In the genomic region with DNA sequence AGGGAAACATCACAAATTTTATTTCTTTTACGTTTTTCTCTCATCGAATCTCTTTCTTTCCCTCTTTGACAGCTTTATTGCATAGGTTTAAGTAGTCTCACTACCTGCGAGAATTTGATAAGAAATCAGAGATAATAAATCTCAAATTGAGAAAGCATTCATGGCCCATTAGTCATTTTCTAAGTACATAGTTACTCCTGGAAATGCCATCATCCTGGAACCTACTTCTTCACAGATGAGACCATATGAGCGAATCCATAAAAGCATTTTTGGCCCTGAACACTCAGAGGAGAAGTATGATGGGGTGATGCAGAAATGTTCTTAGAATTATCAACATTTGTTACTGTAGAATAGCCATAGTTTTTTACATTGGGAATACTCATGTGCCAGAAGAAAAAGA, we compare ENCODE assay signal across 1 cellular context.
TF ChIP-seq lines count a peak whose summit lies in the region.

No MANE protein-coding gene starts in this region.

TF ChIP-seq in SK-N-SH treated with all-trans-retinoic acid at 6 μM for 48 hours, 23 proteins besides CTCF, POLR2A, EP300 and RAD21 (continued from another document):
- TF ChIP-seq CSDC2 (CRISPR knock-in tag; IDR thresholded peaks at IDR 0.05) (no peak), ESRRG (CRISPR knock-in tag; IDR thresholded peaks at IDR 0.05) (no peak), SNAI2 (CRISPR knock-in tag; IDR thresholded peaks at IDR 0.05) (no peak), ZC3H10 (CRISPR knock-in tag; IDR thresholded peaks at IDR 0.05) (no peak), ZNF70 (CRISPR knock-in tag; IDR thresholded peaks at IDR 0.05) (no peak), ISL1 (CRISPR knock-in tag; IDR thresholded peaks at IDR 0.05) (peak; percentile 100), GLIS3 (CRISPR knock-in tag; IDR thresholded peaks at IDR 0.05) (peak; percentile 93; the same call in 1 of the 2 replicates), TCF4 (CRISPR knock-in tag; IDR thresholded peaks at IDR 0.05; ENCODE audit: borderline replicate concordance) (no peak), TOX (CRISPR knock-in tag; IDR thresholded peaks at IDR 0.05; ENCODE audit: borderline replicate concordance) (no peak; the same call in 1 of the 2 replicates), ZFP3 (CRISPR knock-in tag; IDR thresholded peaks at IDR 0.05) (no peak), BACH2 (CRISPR knock-in tag; IDR thresholded peaks at IDR 0.05; ENCODE audit: borderline replicate concordance) (no peak), ZFP30 (CRISPR knock-in tag; IDR thresholded peaks at IDR 0.05) (no peak), PPARA (CRISPR knock-in tag; IDR thresholded peaks at IDR 0.05; ENCODE audit: borderline replicate concordance) (no peak), ZNF565 (CRISPR knock-in tag; conservative IDR thresholded peaks at IDR 0.05; ENCODE audit: low read depth) (no peak)
- TF ChIP-seq, protein P1, sequence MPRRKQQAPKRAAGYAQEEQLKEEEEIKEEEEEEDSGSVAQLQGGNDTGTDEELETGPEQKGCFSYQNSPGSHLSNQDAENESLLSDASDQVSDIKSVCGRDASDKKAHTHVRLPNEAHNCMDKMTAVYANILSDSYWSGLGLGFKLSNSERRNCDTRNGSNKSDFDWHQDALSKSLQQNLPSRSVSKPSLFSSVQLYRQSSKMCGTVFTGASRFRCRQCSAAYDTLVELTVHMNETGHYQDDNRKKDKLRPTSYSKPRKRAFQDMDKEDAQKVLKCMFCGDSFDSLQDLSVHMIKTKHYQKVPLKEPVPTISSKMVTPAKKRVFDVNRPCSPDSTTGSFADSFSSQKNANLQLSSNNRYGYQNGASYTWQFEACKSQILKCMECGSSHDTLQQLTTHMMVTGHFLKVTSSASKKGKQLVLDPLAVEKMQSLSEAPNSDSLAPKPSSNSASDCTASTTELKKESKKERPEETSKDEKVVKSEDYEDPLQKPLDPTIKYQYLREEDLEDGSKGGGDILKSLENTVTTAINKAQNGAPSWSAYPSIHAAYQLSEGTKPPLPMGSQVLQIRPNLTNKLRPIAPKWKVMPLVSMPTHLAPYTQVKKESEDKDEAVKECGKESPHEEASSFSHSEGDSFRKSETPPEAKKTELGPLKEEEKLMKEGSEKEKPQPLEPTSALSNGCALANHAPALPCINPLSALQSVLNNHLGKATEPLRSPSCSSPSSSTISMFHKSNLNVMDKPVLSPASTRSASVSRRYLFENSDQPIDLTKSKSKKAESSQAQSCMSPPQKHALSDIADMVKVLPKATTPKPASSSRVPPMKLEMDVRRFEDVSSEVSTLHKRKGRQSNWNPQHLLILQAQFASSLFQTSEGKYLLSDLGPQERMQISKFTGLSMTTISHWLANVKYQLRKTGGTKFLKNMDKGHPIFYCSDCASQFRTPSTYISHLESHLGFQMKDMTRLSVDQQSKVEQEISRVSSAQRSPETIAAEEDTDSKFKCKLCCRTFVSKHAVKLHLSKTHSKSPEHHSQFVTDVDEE (CRISPR knock-in tag; IDR thresholded peaks at IDR 0.05) = no peak
- TF ChIP-seq, protein P2, sequence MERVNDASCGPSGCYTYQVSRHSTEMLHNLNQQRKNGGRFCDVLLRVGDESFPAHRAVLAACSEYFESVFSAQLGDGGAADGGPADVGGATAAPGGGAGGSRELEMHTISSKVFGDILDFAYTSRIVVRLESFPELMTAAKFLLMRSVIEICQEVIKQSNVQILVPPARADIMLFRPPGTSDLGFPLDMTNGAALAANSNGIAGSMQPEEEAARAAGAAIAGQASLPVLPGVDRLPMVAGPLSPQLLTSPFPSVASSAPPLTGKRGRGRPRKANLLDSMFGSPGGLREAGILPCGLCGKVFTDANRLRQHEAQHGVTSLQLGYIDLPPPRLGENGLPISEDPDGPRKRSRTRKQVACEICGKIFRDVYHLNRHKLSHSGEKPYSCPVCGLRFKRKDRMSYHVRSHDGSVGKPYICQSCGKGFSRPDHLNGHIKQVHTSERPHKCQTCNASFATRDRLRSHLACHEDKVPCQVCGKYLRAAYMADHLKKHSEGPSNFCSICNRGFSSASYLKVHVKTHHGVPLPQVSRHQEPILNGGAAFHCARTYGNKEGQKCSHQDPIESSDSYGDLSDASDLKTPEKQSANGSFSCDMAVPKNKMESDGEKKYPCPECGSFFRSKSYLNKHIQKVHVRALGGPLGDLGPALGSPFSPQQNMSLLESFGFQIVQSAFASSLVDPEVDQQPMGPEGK (CRISPR knock-in tag; IDR thresholded peaks at IDR 0.05; ENCODE audit: borderline replicate concordance) = peak; percentile 78; the same call in 1 of the 2 replicates
- TF ChIP-seq, protein P3, sequence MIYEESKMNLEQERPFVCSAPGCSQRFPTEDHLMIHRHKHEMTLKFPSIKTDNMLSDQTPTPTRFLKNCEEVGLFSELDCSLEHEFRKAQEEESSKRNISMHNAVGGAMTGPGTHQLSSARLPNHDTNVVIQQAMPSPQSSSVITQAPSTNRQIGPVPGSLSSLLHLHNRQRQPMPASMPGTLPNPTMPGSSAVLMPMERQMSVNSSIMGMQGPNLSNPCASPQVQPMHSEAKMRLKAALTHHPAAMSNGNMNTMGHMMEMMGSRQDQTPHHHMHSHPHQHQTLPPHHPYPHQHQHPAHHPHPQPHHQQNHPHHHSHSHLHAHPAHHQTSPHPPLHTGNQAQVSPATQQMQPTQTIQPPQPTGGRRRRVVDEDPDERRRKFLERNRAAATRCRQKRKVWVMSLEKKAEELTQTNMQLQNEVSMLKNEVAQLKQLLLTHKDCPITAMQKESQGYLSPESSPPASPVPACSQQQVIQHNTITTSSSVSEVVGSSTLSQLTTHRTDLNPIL (CRISPR knock-in tag; IDR thresholded peaks at IDR 0.05; ENCODE audit: low read depth) = peak; percentile 92
